28 cellular contexts compared by ENCODE assay signal in the genomic region with DNA sequence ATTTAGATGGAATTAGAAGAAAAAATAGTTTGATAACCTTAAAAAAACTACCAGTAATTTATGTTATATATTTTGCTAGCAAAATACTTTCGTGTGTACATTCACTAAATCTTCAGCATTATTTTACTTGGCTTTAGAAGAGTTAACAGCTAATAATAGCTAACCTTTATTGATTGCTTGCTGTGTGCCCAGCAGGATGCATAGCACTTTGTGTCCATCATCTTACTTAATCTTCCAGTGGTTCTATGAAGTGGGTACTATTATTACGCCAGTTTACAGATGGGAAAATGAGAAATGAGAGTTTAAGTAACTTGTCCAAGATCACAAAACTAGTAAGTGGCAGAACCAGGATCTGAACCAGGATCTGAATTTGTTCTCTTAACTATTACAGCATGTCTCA. TPM values are rescaled to one million over a fixed set of nuclear protein-coding genes. Genes with fewer than 3 reads are reported as not detected.
"Had no signal": no experiment of that assay in that cellular context is flagged by ENCODE, and none has a peak within 500 bp of the region (broad histone marks: within the 10 kb centered on the region; RNA-seq: fewer than 3 reads in every experiment).

No MANE protein-coding gene starts in this region.

- H3K27me3 ChIP-seq: dorsolateral prefrontal cortex, gastrocnemius medialis, neutrophil had no signal

- H3K27me3 Mint-ChIP-seq: activated CD4-positive, alpha-beta T cell treated with anti-CD3 and anti-CD28 coated beads for 36 hours; progenitor cell of endocrine pancreas had no signal

- H3K9me3 ChIP-seq: gastrocnemius medialis, neutrophil, thoracic aorta had no signal

- H3K36me3 Mint-ChIP-seq: activated naive CD4-positive, alpha-beta T cell treated with anti-CD3 and anti-CD28 coated beads, Interleukin-2, amount 50 U/mL, for 72 hours had no signal

- ATAC-seq: activated CD4-positive, alpha-beta T cell treated with anti-CD3 and anti-CD28 coated beads for 36 hours; activated naive CD4-positive, alpha-beta T cell treated with anti-CD3 and anti-CD28 coated beads, Interleukin-2, amount 50 U/mL, for 72 hours; activated T-cell treated with anti-CD3 and anti-CD28 coated beads, Interleukin-2, amount 50 U/mL, for 72 hours; effector memory CD8-positive, alpha-beta T cell; gastrocnemius medialis; sciatic nerve; stimulated activated naive CD8-positive, alpha-beta T cell treated with anti-CD3 and anti-CD28 coated beads, Interleukin-15, Interleukin-2, amounts not matched to agents 100 U/mL and 50 U/mL, for 24 hours had no signal

- H3K36me3 ChIP-seq: gastrocnemius medialis, neutrophil, thoracic aorta had no signal

- H3K4me3 ChIP-seq: coronary artery, dorsolateral prefrontal cortex, gastrocnemius medialis, left ventricle myocardium inferior, lung, skin epidermis, thoracic aorta had no signal

- DNase-seq: activated CD4-positive, alpha-beta T cell treated with anti-CD3 and anti-CD28 coated beads for 36 hours; activated CD4-positive, CD25-positive, alpha-beta regulatory T cell; activated naive CD4-positive, alpha-beta T cell; activated T-cell treated with anti-CD3 and anti-CD28 coated beads for 4 hours; activated T-cell treated with anti-CD3 and anti-CD28 coated beads, Interleukin-2, amount 50 U/mL, for 72 hours; anterior cingulate cortex; dorsolateral prefrontal cortex; effector memory CD8-positive, alpha-beta T cell; erythroblast; gastrocnemius medialis; glutamatergic neuron; left ventricle myocardium inferior; mesendoderm; stimulated activated CD4-positive, alpha-beta T cell treated with anti-CD3 and anti-CD28 coated beads, Interleukin-12 subunit alpha, Interleukin-12 subunit beta, amount 100 ng/mL, for 4 hours; stimulated activated CD4-positive, alpha-beta T cell treated with anti-CD3 and anti-CD28 coated beads, Interleukin-4, amount 100 ng/mL, for 1 hour; stimulated activated naive CD8-positive, alpha-beta T cell treated with anti-CD3 and anti-CD28 coated beads, Interleukin-15, Interleukin-2, amounts not matched to agents 100 U/mL and 50 U/mL, for 24 hours; trophoblast cell had no signal

- H3K27ac ChIP-seq: coronary artery, gastrocnemius medialis, left ventricle myocardium inferior, neutrophil, thoracic aorta had no signal

- H3K9me3 Mint-ChIP-seq: activated naive CD4-positive, alpha-beta T cell treated with anti-CD3 and anti-CD28 coated beads, Interleukin-2, amount 50 U/mL, for 72 hours; activated T-cell treated with anti-CD3 and anti-CD28 coated beads, Interleukin-2, amount 50 U/mL, for 72 hours; effector memory CD8-positive, alpha-beta T cell; T-helper 2 cell treated with Interferon-gamma antibody and Interleukin-4, amounts not matched to agents 5 μg/mL and 100 μg/mL, for 36 hours had no signal

- H3K27ac Mint-ChIP-seq: activated CD4-positive, alpha-beta T cell treated with anti-CD3 and anti-CD28 coated beads for 36 hours; activated naive CD4-positive, alpha-beta T cell treated with anti-CD3 and anti-CD28 coated beads, Interleukin-2, amount 50 U/mL, for 72 hours; activated T-cell treated with anti-CD3 and anti-CD28 coated beads, Interleukin-2, amount 50 U/mL, for 72 hours; effector memory CD8-positive, alpha-beta T cell; nephron; progenitor cell of endocrine pancreas; T-helper 2 cell treated with Interferon-gamma antibody and Interleukin-4, amounts not matched to agents 5 μg/mL and 100 μg/mL, for 36 hours had no signal

- H3K4me3 Mint-ChIP-seq: activated CD4-positive, alpha-beta T cell treated with anti-CD3 and anti-CD28 coated beads for 36 hours; activated T-cell treated with anti-CD3 and anti-CD28 coated beads, Interleukin-2, amount 50 U/mL, for 72 hours; effector memory CD8-positive, alpha-beta T cell; nephron; T-helper 2 cell treated with Interferon-gamma antibody and Interleukin-4, amounts not matched to agents 5 μg/mL and 100 μg/mL, for 36 hours had no signal

RNA-seq across cellular contexts. Expression of gene GPR25, which starts 41.7 kb away (rescaled TPM):
- total RNA-seq: activated CD4-positive, alpha-beta T cell treated with anti-CD3 and anti-CD28 coated beads for 36 hours; activated naive CD4-positive, alpha-beta T cell treated with anti-CD3 and anti-CD28 coated beads, Interleukin-2, amount 50 U/mL, for 72 hours; activated T-cell treated with anti-CD3 and anti-CD28 coated beads, Interleukin-2, amount 50 U/mL, for 72 hours; left ventricle myocardium inferior; osteocyte; progenitor cell of endocrine pancreas; sciatic nerve; thoracic aorta had no signal
